8 cellular contexts compared by ENCODE assay signal in the genomic region with DNA sequence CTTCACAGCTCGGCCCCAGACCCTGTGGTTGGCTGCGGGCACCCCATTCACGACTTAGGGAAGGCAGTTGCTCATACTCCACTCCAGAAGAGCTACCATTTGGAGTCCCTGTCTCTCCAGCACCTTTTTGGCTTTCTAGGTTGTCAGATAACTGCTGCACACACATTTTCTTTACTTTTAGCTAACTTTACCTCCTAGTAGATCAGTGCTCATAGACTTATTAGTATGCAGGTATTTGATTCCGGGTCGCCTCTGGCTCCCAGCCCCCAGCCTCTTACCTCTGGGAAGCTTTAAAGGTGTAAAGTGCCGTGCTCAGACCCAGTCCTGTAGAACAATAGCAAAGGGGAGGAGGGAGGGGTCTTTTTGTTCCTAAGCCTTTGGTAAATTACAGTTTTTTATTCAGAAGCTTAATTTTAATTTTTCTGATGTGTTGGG.
DNase-seq lines count a peak whose midpoint lies in the region; ATAC-seq and TF ChIP-seq lines count a peak whose summit lies in the region.

No MANE protein-coding gene starts in this region.

- DNase-seq in astrocyte of the hippocampus (ENCODE audit: low read depth, low spot score) (peak; percentile 40), lower leg skin (ENCODE audit: low spot score in 2 of 2) (no peak), uterus (no peak)
- DNase-seq in activated effector memory CD4-positive, alpha-beta T cell treated with anti-CD3 and anti-CD28 coated beads, Interleukin-2, amount 50 U/mL, for 16 hours = no peak

- H3K9ac ChIP-seq in BLaER1 = peak overlapping the region; percentile 95

- peak overlapping the region; percentile 96 for H3K27ac ChIP-seq in BLaER1
- peak overlapping the region; percentile 91 to 92 for H3K27ac ChIP-seq in uterus

- peaks cover 42% of the 10 kb centered on the region for H4K20me1 ChIP-seq in BLaER1

- peaks cover 4% of the 10 kb centered on the region; the same call in 1 of the 2 replicates for H3K36me3 ChIP-seq in BLaER1
- no peaks in the 10 kb centered on the region for H3K36me3 ChIP-seq in uterus

- H3K4me3 ChIP-seq in BLaER1 (peak overlapping the region; percentile 83), lower leg skin (ENCODE audit: low read depth, poor library complexity, severe bottlenecking) (peak overlapping the region; percentile 38), uterus (peak overlapping the region; percentile 24 to 54)

- TF ChIP-seq POLR2A in lower leg skin (IDR thresholded peaks at IDR 0.05) = no peak
- no peak for TF ChIP-seq POLR2A in uterus (IDR thresholded peaks at IDR 0.05)

- peak overlapping the region; percentile 95 for H3K4me2 ChIP-seq in BLaER1

- H3K9me3 ChIP-seq in BLaER1 = no peaks in the 10 kb centered on the region
- H3K9me3 ChIP-seq in uterus = no peaks in the 10 kb centered on the region

- TF ChIP-seq CTCF in lower leg skin (IDR thresholded peaks at IDR 0.05) = no peak
- TF ChIP-seq CTCF in uterus (IDR thresholded peaks at IDR 0.05) = no peak

- H3K27me3 ChIP-seq in BLaER1 = no peaks in the 10 kb centered on the region
- H3K27me3 ChIP-seq in uterus = no peaks in the 10 kb centered on the region

- intact Hi-C loops in lower leg skin (cut with DNase I; ENCODE audit: low total_unique reads) = no loop called here
- intact Hi-C loops in uterus (cut with DNase I; ENCODE audit: low total_unique reads) = no loop called here

- 16 to 30% methylated on average over 6 of the region's 6 CpGs for WGBS in lower leg skin, 2 donors

- H3K4me1 ChIP-seq in BLaER1 (peaks cover 52% of the 10 kb centered on the region), uterus (peaks cover 11 to 23% of the 10 kb centered on the region in 2 donors)

- peak; percentile 3 for ATAC-seq in HG02678 (IDR thresholded peaks at IDR 0.05; ENCODE audit: unreplicated experiment)
- no peak for ATAC-seq in HG02588 (IDR thresholded peaks at IDR 0.05; ENCODE audit: unreplicated experiment)
- ATAC-seq in GM21515 (IDR thresholded peaks at IDR 0.05; ENCODE audit: unreplicated experiment) = no peak
